8 cellular contexts compared by ENCODE assay signal in the genomic region with DNA sequence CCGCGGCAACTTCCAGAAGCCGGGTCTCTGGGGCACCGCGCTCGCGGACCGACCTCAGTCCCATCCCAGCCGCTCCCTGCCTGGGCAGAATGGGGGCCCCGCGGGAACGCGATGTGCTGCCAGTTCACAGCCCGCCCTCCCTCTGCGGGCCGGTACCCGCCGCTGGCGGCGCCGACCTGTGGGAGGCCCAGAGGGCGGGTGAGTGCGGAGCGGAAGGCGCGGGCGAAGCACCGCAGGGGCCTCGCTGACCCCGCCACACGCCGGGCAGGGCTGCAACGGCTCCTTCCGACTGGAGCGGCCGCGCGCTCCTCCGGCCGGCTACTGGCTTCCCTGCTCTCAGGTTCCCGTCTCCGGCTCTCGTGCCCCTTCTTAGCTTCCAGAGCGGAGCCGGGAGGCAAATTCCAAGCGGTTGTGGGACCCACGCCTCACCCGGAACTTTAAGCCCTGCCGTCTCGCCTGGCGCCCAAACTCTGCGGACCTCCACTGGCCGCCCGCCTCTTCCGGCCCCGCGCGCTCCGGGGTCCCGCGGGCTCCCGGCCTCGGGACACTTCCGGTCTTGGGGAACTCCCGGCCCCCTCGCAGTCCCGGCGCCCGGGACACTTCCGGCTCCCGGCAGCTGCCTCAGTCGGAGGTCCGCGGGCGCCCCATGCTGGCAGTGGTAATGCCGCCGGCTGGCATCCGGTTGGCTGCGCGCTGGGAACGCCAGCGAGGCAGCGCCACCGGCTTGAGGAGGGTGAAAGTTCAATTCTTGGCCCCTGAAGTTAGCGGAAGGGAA. TPM values are rescaled to one million over a fixed set of nuclear protein-coding genes. Genes with fewer than 3 reads are reported as not detected.
DNase-seq lines count a peak whose midpoint lies in the region; ATAC-seq lines count a peak whose summit lies in the region.

TSS of gene CYREN (minus strand) at position 485 of the 775 bp plus-strand sequence. CDS start 1,785 bp downstream, outside the sequence.

- peak; percentile 99 for DNase-seq in AG20443 (ENCODE audit: low spot score)
- DNase-seq in NCI-H446 (lab: John Stamatoyannopoulos, UW), result peak; percentile 67 to 91
- DNase-seq in cerebellum (ENCODE audit: low spot score), result peak; percentile 76
- peak; percentile 87 for DNase-seq in kidney glomerular epithelial cell (lab: John Stamatoyannopoulos, UW)
- DNase-seq in stimulated activated CD4-positive, alpha-beta T cell treated with anti-CD3 and anti-CD28 coated beads, Interleukin-1b, Interleukin-23, amount 100 ng/mL, for 1 hour (ENCODE audit: low read depth in 2 of 2), result peak; percentile 69 to 82

- peak; percentile 63 for ATAC-seq in GM19035 (IDR thresholded peaks at IDR 0.05; ENCODE audit: unreplicated experiment)
- peak; percentile 69 for ATAC-seq in HG03354 (IDR thresholded peaks at IDR 0.05; ENCODE audit: poor library complexity, severe bottlenecking, unreplicated experiment)
- ATAC-seq in activated CD4-positive, CD25-positive, alpha-beta regulatory T cell treated with anti-CD3 and anti-CD28 coated beads, Interleukin-2, amount 50 U/mL, for 24 hours, result peak; percentile 80 to 84

RNA-seq across cellular contexts. Expression of gene CYREN, which starts in this region (rescaled TPM):
- 16.2 TPM for total RNA-seq in cerebellum

Comparison
In these comparisons a context has a peak if more than half of its experiments do, and no peak if none do; other contexts are left out.
1. Peak in every context shown above with its lines: DNase-seq and ATAC-seq.